8 cellular contexts compared by ENCODE assay signal in genomic region chr14:75064205-75064567, GRCh38. TPM values are rescaled to one million over a fixed set of nuclear protein-coding genes. Genes with fewer than 3 reads are reported as not detected.
DNase-seq lines count a peak whose midpoint lies in the region; TF ChIP-seq lines count a peak whose summit lies in the region.

No MANE protein-coding gene starts in this region.

- H3K27me3 Mint-ChIP-seq in activated CD4-positive, alpha-beta T cell treated with anti-CD3 and anti-CD28 coated beads, Interleukin-2, amount 10 ng/mL, durations not matched to agents 24 days and 14 days, result no peaks in the 10 kb centered on the region

- TF ChIP-seq CTCF in SU-DHL-6 (IDR thresholded peaks at IDR 0.05; ENCODE audit: insufficient read depth, low read length, poor library complexity, severe bottlenecking) (no peak), testis (IDR thresholded peaks at IDR 0.05) (no peak)

- peaks cover 37% of the 10 kb centered on the region for H3K79me2 ChIP-seq in SU-DHL-6 (ENCODE audit: insufficient read depth, low read length)

- peak overlapping the region; percentile 64 for H3K4me2 ChIP-seq in SU-DHL-6 (ENCODE audit: low read depth, low read length, poor library complexity, severe bottlenecking)

- no peak for DNase-seq in activated CD4-positive, alpha-beta T cell treated with anti-CD3 and anti-CD28 coated beads, Interleukin-2, amount 10 ng/mL, durations not matched to agents 24 days and 14 days
- DNase-seq in activated CD4-positive, alpha-beta T cell treated with anti-CD3 and anti-CD28 coated beads, Interleukin-2, amount 50 U/mL, for 48 hours, result no peak
- DNase-seq in testis (no peak), NCI-H524 (lab: John Stamatoyannopoulos, UW) (no peak), cerebellar cortex (ENCODE audit: low spot score) (no peak), mesenteric fat pad (ENCODE audit: low spot score) (no peak)

- peak overlapping the region; percentile 100 for H3K4me3 Mint-ChIP-seq in activated CD4-positive, alpha-beta T cell treated with anti-CD3 and anti-CD28 coated beads, Interleukin-2, amount 10 ng/mL, durations not matched to agents 24 days and 14 days

- H3K36me3 ChIP-seq in SU-DHL-6 (ENCODE audit: low read length) (peaks cover 20% of the 10 kb centered on the region), testis (ENCODE audit: low read depth, missing control alignments) (no peaks in the 10 kb centered on the region)

- 47 to 57% methylated on average over 8 of the region's 8 CpGs for WGBS in testis, 2 donors

- H3K9ac ChIP-seq in SU-DHL-6 (ENCODE audit: low read length), result peak overlapping the region; percentile 87

- peak overlapping the region; percentile 97 for H3K27ac Mint-ChIP-seq in activated CD4-positive, alpha-beta T cell treated with anti-CD3 and anti-CD28 coated beads, Interleukin-2, amount 10 ng/mL, durations not matched to agents 24 days and 14 days

- peak overlapping the region; percentile 85 for H3K4me3 ChIP-seq in SU-DHL-6 (ENCODE audit: insufficient read depth, low read length, poor library complexity, severe bottlenecking)
- peak overlapping the region; percentile 84 for H3K4me3 ChIP-seq in iPS-11a (ENCODE audit: low read depth, low read length)
- H3K4me3 ChIP-seq in testis, result peak overlapping the region; percentile 72 to 77

- H3K9me2 ChIP-seq in SU-DHL-6 (replicated peaks; ENCODE audit: insufficient read depth, low read length), result no peaks in the 10 kb centered on the region

- H3K4me1 ChIP-seq in testis, result peaks cover 8% of the 10 kb centered on the region

- H3K27ac ChIP-seq in SU-DHL-6 (ENCODE audit: low read depth, low read length) (no peak overlapping the region), testis (no peak overlapping the region)

- H3K36me3 Mint-ChIP-seq in activated CD4-positive, alpha-beta T cell treated with anti-CD3 and anti-CD28 coated beads, Interleukin-2, amount 10 ng/mL, durations not matched to agents 24 days and 14 days (ENCODE audit: low read depth), result peaks cover 23% of the 10 kb centered on the region

- H2AFZ ChIP-seq in SU-DHL-6 (ENCODE audit: low read depth, low read length, severe bottlenecking), result peak overlapping the region; percentile 62

- no peak for TF ChIP-seq POLR2A in testis (IDR thresholded peaks at IDR 0.05)

- no peaks in the 10 kb centered on the region for H3K9me3 Mint-ChIP-seq in activated CD4-positive, alpha-beta T cell treated with anti-CD3 and anti-CD28 coated beads, Interleukin-2, amount 10 ng/mL, durations not matched to agents 24 days and 14 days

- intact Hi-C loops in activated CD4-positive, alpha-beta T cell treated with anti-CD3 and anti-CD28 coated beads, Interleukin-2, amount 10 ng/mL, durations not matched to agents 24 days and 14 days (cut with micrococcal nuclease), result loop anchor here (2.0 to 10.0 kb wide), 2 partner anchors 63 to 199 kb away; partner anchors contain the start of gene NEK9
- intact Hi-C loops in testis (cut with DNase I; ENCODE audit: low total_unique reads), result loop anchor here (10.0 kb wide), 1 partner anchor 119 kb away; no protein-coding TSS in a partner anchor

- H3F3A ChIP-seq in SU-DHL-6 (ENCODE audit: insufficient read depth), result peaks cover 7% of the 10 kb centered on the region; the same call in 1 of the 2 replicates

- H3K27me3 ChIP-seq in SU-DHL-6 (ENCODE audit: low read length) (no peaks in the 10 kb centered on the region), testis (no peaks in the 10 kb centered on the region)

- H3K9me3 ChIP-seq in SU-DHL-6 (ENCODE audit: insufficient read depth, low read length) (no peaks in the 10 kb centered on the region), testis (no peaks in the 10 kb centered on the region)

- peaks cover 33% of the 10 kb centered on the region for H3K4me1 Mint-ChIP-seq in activated CD4-positive, alpha-beta T cell treated with anti-CD3 and anti-CD28 coated beads, Interleukin-2, amount 10 ng/mL, durations not matched to agents 24 days and 14 days

- no peaks in the 10 kb centered on the region for H4K20me1 ChIP-seq in SU-DHL-6 (ENCODE audit: low read depth, low read length)

RNA-seq across cellular contexts. Expression of gene ACYP1, which starts 0.4 kb away (rescaled TPM):
- 45.2 and 46.0 TPM in 2 replicates for total RNA-seq in activated CD4-positive, alpha-beta T cell treated with anti-CD3 and anti-CD28 coated beads, Interleukin-2, amount 10 ng/mL, durations not matched to agents 24 days and 14 days
- total RNA-seq in testis (10 to 100 TPM; 20.1 to 24.4 TPM), mesenteric fat pad (9.1 TPM)
- 38.8 TPM for polyA plus RNA-seq in testis (ENCODE audit: insufficient read depth, low read depth, low replicate concordance)

RNA-seq across cellular contexts. Expression of gene ZC2HC1C, which starts 5.3 kb away (rescaled TPM):
- total RNA-seq in activated CD4-positive, alpha-beta T cell treated with anti-CD3 and anti-CD28 coated beads, Interleukin-2, amount 10 ng/mL, durations not matched to agents 24 days and 14 days, result 0.82 and 1.6 TPM in 2 replicates
- total RNA-seq in testis (10 to 100 TPM; 35.2 to 63.5 TPM), mesenteric fat pad (3.1 TPM)
- 233 TPM for polyA plus RNA-seq in testis (ENCODE audit: insufficient read depth, low read depth, low replicate concordance)

RNA-seq across cellular contexts. Expression of gene MLH3, which starts 12.9 kb away (rescaled TPM):
- total RNA-seq in activated CD4-positive, alpha-beta T cell treated with anti-CD3 and anti-CD28 coated beads, Interleukin-2, amount 10 ng/mL, durations not matched to agents 24 days and 14 days, result 27.7 and 28.3 TPM in 2 replicates
- total RNA-seq in testis (10 to 100 TPM; 31.8 to 36.2 TPM), mesenteric fat pad (27.9 TPM)
- polyA plus RNA-seq in testis (ENCODE audit: insufficient read depth, low read depth, low replicate concordance), result 21.5 TPM
